ENCODE assay signal across 8 cellular contexts in the genomic region with DNA sequence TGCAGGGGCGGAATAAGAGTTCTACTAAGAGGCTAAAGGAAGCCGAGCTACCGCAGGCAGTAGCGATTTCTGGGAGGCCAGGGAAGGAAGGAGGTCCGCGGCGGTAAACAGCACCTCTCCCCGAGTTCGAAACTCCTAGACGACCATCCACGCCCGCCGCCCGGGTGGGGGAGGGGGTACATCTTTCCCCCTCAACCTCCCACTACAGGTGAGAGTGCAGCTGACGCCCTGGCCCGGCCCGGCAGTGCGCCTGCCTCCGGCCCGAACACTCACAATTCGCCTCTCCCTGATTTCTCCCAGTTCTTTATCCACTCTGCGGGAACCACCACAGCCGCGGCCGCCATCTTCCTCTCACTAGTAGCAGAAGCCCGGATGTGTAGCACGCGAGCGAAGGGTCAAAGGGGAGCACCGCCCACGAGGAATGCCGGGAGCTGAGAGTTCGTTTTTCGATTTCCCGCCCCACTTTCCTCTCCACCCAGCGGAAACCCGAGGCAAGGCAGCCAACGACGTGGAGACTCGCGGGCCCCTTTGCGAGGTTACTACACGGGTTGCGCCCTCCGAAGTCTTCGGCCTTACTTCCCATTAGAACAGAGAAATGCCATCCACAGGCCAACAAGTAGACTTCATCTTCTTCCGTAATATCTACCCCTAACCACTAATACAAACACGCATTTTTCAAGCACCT. TPM values are rescaled to one million over a fixed set of nuclear protein-coding genes. Genes with fewer than 3 reads are reported as not detected.
DNase-seq lines count a peak whose midpoint lies in the region; ATAC-seq and TF ChIP-seq lines count a peak whose summit lies in the region.

A gene with protein sequence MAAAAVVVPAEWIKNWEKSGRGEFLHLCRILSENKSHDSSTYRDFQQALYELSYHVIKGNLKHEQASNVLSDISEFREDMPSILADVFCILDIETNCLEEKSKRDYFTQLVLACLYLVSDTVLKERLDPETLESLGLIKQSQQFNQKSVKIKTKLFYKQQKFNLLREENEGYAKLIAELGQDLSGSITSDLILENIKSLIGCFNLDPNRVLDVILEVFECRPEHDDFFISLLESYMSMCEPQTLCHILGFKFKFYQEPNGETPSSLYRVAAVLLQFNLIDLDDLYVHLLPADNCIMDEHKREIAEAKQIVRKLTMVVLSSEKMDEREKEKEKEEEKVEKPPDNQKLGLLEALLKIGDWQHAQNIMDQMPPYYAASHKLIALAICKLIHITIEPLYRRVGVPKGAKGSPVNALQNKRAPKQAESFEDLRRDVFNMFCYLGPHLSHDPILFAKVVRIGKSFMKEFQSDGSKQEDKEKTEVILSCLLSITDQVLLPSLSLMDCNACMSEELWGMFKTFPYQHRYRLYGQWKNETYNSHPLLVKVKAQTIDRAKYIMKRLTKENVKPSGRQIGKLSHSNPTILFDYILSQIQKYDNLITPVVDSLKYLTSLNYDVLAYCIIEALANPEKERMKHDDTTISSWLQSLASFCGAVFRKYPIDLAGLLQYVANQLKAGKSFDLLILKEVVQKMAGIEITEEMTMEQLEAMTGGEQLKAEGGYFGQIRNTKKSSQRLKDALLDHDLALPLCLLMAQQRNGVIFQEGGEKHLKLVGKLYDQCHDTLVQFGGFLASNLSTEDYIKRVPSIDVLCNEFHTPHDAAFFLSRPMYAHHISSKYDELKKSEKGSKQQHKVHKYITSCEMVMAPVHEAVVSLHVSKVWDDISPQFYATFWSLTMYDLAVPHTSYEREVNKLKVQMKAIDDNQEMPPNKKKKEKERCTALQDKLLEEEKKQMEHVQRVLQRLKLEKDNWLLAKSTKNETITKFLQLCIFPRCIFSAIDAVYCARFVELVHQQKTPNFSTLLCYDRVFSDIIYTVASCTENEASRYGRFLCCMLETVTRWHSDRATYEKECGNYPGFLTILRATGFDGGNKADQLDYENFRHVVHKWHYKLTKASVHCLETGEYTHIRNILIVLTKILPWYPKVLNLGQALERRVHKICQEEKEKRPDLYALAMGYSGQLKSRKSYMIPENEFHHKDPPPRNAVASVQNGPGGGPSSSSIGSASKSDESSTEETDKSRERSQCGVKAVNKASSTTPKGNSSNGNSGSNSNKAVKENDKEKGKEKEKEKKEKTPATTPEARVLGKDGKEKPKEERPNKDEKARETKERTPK (N-terminal part only) (minus strand): TSS at position 374 of the 685 bp plus-strand sequence. CDS start 30 bp downstream, at position 344.

- H3K27me3 Mint-ChIP-seq in HFFc6 (ENCODE audit: insufficient read depth) = peaks cover 2% of the 10 kb centered on the region; the same call in 1 of the 2 replicates

- H3K27ac Mint-ChIP-seq in HFFc6 = peak within 1 kb of the TSS; percentile 96
- H3K27ac Mint-ChIP-seq in activated naive CD4-positive, alpha-beta T cell treated with anti-CD3 and anti-CD28 coated beads, Interleukin-2, amount 50 U/mL, for 72 hours = peak within 1 kb of the TSS; percentile 96 to 97

- no peaks in the 10 kb centered on the region for H3K9me3 Mint-ChIP-seq in HFFc6
- no peaks in the 10 kb centered on the region for H3K9me3 Mint-ChIP-seq in activated naive CD4-positive, alpha-beta T cell treated with anti-CD3 and anti-CD28 coated beads, Interleukin-2, amount 50 U/mL, for 72 hours

- no peaks in the 10 kb centered on the region for H3K36me3 ChIP-seq in testis (ENCODE audit: low read depth, missing control alignments)

- ATAC-seq in SK-N-SH treated with all-trans-retinoic acid at 6 μM for 48 hours (peak; percentile 94), omental fat pad (ENCODE audit: low FRiP score) (peak; percentile 92)
- peak; percentile 92 to 93 for ATAC-seq in activated naive CD4-positive, alpha-beta T cell treated with anti-CD3 and anti-CD28 coated beads, Interleukin-2, amount 50 U/mL, for 72 hours

- H3K9me3 ChIP-seq in testis = no peaks in the 10 kb centered on the region

- peak within 1 kb of the TSS; percentile 98 for H3K4me3 Mint-ChIP-seq in HFFc6

- H3K27me3 ChIP-seq in testis = no peaks in the 10 kb centered on the region

- no peaks in the 10 kb centered on the region for H3K36me3 Mint-ChIP-seq in HFFc6 (ENCODE audit: low read depth)
- peaks cover 7 to 17% of the 10 kb centered on the region in 2 donors for H3K36me3 Mint-ChIP-seq in activated naive CD4-positive, alpha-beta T cell treated with anti-CD3 and anti-CD28 coated beads, Interleukin-2, amount 50 U/mL, for 72 hours

- POLR2A ChIA-PET in GM10248 (lab: Yijun Ruan, JAX) = no interaction called here

- intact Hi-C loops in testis (cut with DNase I; ENCODE audit: low total_unique reads) = no loop called here

- TF ChIP-seq CTCF in GM10248 (IDR thresholded peaks at IDR 0.05; ENCODE audit: control extremely low read depth, extremely low read depth, low read depth, missing control alignments) (peak; percentile 11), HFFc6 (IDR thresholded peaks at IDR 0.05) (peak; percentile 50), NB4 (IDR thresholded peaks at IDR 0.05; ENCODE audit: low read depth, low read length) (no peak), omental fat pad (IDR thresholded peaks at IDR 0.05) (no peak), testis (IDR thresholded peaks at IDR 0.05) (peak in 2 of 3 experiments; percentile 23 to 38)

- CTCF ChIA-PET in GM10248 (lab: Yijun Ruan, JAX) = no interaction called here

- H3K4me1 Mint-ChIP-seq in HFFc6 (ENCODE audit: low read depth) = peaks cover 32% of the 10 kb centered on the region

- H3K4me1 ChIP-seq in testis = no peaks in the 10 kb centered on the region

- peak; percentile 78 for DNase-seq in GM10248 (ENCODE audit: extremely low spot score)
- peak; percentile 78 for DNase-seq in HFFc6
- DNase-seq in NB4 (ENCODE audit: low read depth) = peak; percentile 93
- DNase-seq in activated naive CD4-positive, alpha-beta T cell treated with anti-CD3 and anti-CD28 coated beads, Interleukin-2, amount 50 U/mL, for 72 hours (ENCODE audit: low spot score in 2 of 2) = peak; percentile 59 to 76
- DNase-seq in glomerular visceral epithelial cell (ENCODE audit: extremely low spot score) = peak; percentile 82
- peak; percentile 72 for DNase-seq in omental fat pad (ENCODE audit: low spot score)
- DNase-seq in testis = peak; percentile 89

- H3K4me3 ChIP-seq in NB4 (ENCODE audit: low read depth, low read length) = peak within 1 kb of the TSS; percentile 80
- H3K4me3 ChIP-seq in testis = peak within 1 kb of the TSS; percentile 63 to 79

- H3K27ac ChIP-seq in testis = peak within 1 kb of the TSS; percentile 85 to 88

- 0% methylated on average over 7 to 22 of the region's 48 CpGs for WGBS in testis, 2 donors

- peak; percentile 59 for TF ChIP-seq POLR2A in NB4 (IDR thresholded peaks at IDR 0.05; ENCODE audit: extremely low read depth, insufficient read length)
- no peak for TF ChIP-seq POLR2A in testis (IDR thresholded peaks at IDR 0.05)

TF ChIP-seq in SK-N-SH treated with all-trans-retinoic acid at 6 μM for 48 hours, 23 proteins besides CTCF, POLR2A, EP300 and RAD21:
- TF ChIP-seq ZFP3 (CRISPR knock-in tag; IDR thresholded peaks at IDR 0.05) = peak; percentile 78
- TF ChIP-seq, protein P1, sequence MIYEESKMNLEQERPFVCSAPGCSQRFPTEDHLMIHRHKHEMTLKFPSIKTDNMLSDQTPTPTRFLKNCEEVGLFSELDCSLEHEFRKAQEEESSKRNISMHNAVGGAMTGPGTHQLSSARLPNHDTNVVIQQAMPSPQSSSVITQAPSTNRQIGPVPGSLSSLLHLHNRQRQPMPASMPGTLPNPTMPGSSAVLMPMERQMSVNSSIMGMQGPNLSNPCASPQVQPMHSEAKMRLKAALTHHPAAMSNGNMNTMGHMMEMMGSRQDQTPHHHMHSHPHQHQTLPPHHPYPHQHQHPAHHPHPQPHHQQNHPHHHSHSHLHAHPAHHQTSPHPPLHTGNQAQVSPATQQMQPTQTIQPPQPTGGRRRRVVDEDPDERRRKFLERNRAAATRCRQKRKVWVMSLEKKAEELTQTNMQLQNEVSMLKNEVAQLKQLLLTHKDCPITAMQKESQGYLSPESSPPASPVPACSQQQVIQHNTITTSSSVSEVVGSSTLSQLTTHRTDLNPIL (CRISPR knock-in tag; IDR thresholded peaks at IDR 0.05; ENCODE audit: low read depth) = no peak

RNA-seq across cellular contexts. Expression of the gene that starts here (rescaled TPM):
- total RNA-seq in HFFc6 (2021; fragmentation: NEBNext Ultra II Directional; extraction: Animal tissue kit (Norgen Biotek cat#: 25700)) = 10 to 100 TPM; 49.9 to 54.3 (median 52.9) TPM
- total RNA-seq in activated naive CD4-positive, alpha-beta T cell treated with anti-CD3 and anti-CD28 coated beads, Interleukin-2, amount 50 U/mL, for 72 hours = 100 to 1,000 TPM in 1 of 2 donors, 10 to 100 TPM in 1; 98.0 to 101 TPM
- total RNA-seq in omental fat pad = 100 to 1,000 TPM in 1 of 4 donors, 10 to 100 TPM in 3; 64.0 to 111 (median 77.7) TPM
- total RNA-seq in testis = 100 to 1,000 TPM in 1 of 2 donors, 10 to 100 TPM in 1; 80.5 to 103 TPM
- polyA plus RNA-seq in testis (ENCODE audit: insufficient read depth, low read depth, low replicate concordance) = 14.4 TPM

Comparison
In these comparisons a context has a peak if more than half of its experiments do, and no peak if none do; other contexts are left out.
1. Peak in every context shown above with its lines: DNase-seq, ATAC-seq, H3K4me3 ChIP-seq and H3K27ac ChIP-seq.
2. CTCF ChIP-seq: peak in GM10248 (single experiment), HFFc6 (single experiment) and testis (2 of 3); none in NB4 (single experiment) and omental fat pad (0 of 3).